20 cellular contexts compared by ENCODE assay signal in genomic region chr5:144284036-144284435, GRCh38.
DNase-seq lines count a peak whose midpoint lies in the region; ATAC-seq, FAIRE-seq and TF ChIP-seq lines count a peak whose summit lies in the region.
"Had no signal": no experiment of that assay in that cellular context is flagged by ENCODE, and none has a peak within 500 bp of the region (broad histone marks: within the 10 kb centered on the region; RNA-seq: fewer than 3 reads in every experiment).

No MANE protein-coding gene starts in this region.

- H3K18ac ChIP-seq in neuronal stem cell (ENCODE audit: low read length) = no peak overlapping the region

- no peak overlapping the region for H4K8ac ChIP-seq in neuronal stem cell (ENCODE audit: low read depth, low read length)

- H3K79me1 ChIP-seq in neuronal stem cell (ENCODE audit: low read depth, low read length) = no peaks in the 10 kb centered on the region

- no peak for TF ChIP-seq RAD21 in K562 (CRISPR knock-in tag; conservative IDR thresholded peaks at IDR 0.05 in 1 of 2, IDR thresholded peaks at IDR 0.05 in 1 of 2)

- H2AK5ac ChIP-seq in neuronal stem cell (ENCODE audit: low read depth, low read length) = no peak overlapping the region

- H3K9me1 ChIP-seq in K562 (ENCODE audit: control insufficient read depth, insufficient read depth, low read length) = no peaks in the 10 kb centered on the region

- DNase-seq in DMS53 (lab: John Stamatoyannopoulos, UW) (peak; percentile 35), NCI-H69 (lab: John Stamatoyannopoulos, UW) (peak; percentile 56), K562 (ENCODE audit: extremely low read depth in 1 of 4, low spot score in 3 of 4) (no peak), neuronal stem cell (ENCODE audit: low spot score) (no peak), gastrocnemius medialis (no peak), COLO668 (lab: John Stamatoyannopoulos, UW; ENCODE audit: unreplicated experiment) (no peak), Right ventricle myocardium inferior (ENCODE audit: missing footprints) (no peak)
- DNase-seq in effector CD4-positive, alpha-beta T cell = no peak
- DNase-seq: AML-193; CD4-positive, alpha-beta T cell; DMS153; DND-41; EL; H9 had no signal

- H3K4ac ChIP-seq in neuronal stem cell (ENCODE audit: low read length) = no peak overlapping the region

- CTCF ChIA-PET in K562 (lab: Yijun Ruan, JAX; ENCODE audit: low intra/inter-chr PET ratio) = no interaction called here

- no peaks in the 10 kb centered on the region for H3K79me2 ChIP-seq in K562 (ENCODE audit: control insufficient read depth, insufficient read depth, low read length)

- no peak for TF ChIP-seq EP300 in K562 (IDR thresholded peaks at IDR 0.05; ENCODE audit: low read length)

- H3K9me3 ChIP-seq in K562 (replicated peaks; ENCODE audit: control insufficient read depth, insufficient read depth, low read depth, low read length) (no peaks in the 10 kb centered on the region), neuronal stem cell (replicated peaks in 1 of 2; ENCODE audit: control insufficient read depth in 2 of 2, insufficient read depth in 1 of 2, low read depth in 1 of 2, low read length in 2 of 2) (no peaks in the 10 kb centered on the region), gastrocnemius medialis (no peaks in the 10 kb centered on the region)
- H3K9me3 ChIP-seq: A549 had no signal

- in situ Hi-C loops in K562 (cut with MboI) (no loop called here), gastrocnemius medialis (cut with MboI; ENCODE audit: low sequenced_read_pairs in 4 of 4) (no loop called here)

- no peaks in the 10 kb centered on the region for H4K20me1 ChIP-seq in K562 (replicated peaks; ENCODE audit: control insufficient read depth, insufficient read depth, low read length)

- H3K14ac ChIP-seq in neuronal stem cell (ENCODE audit: low read length) = no peak overlapping the region

- TF ChIP-seq CTCF in K562 (IDR thresholded peaks at IDR 0.05 in 2 of 3, conservative IDR thresholded peaks at IDR 0.05 in 1 of 3; ENCODE audit: insufficient read depth in 2 of 3, low read depth in 1 of 3, low read length in 3 of 3) (no peak), gastrocnemius medialis (IDR thresholded peaks at IDR 0.05 in 4 of 5, conservative IDR thresholded peaks at IDR 0.05 in 1 of 5) (no peak)

- H3K4me3 ChIP-seq in K562 (no peak overlapping the region), neuronal stem cell (ENCODE audit: low read length in 2 of 2) (no peak overlapping the region), gastrocnemius medialis (no peak overlapping the region)
- H3K4me3 ChIP-seq: A549 had no signal

- no peak overlapping the region for H3K4me2 ChIP-seq in K562 (ENCODE audit: insufficient read depth, low read length)
- no peak overlapping the region for H3K4me2 ChIP-seq in neuronal stem cell (ENCODE audit: insufficient read depth, low read length, poor library complexity, severe bottlenecking)
- H3K4me2 ChIP-seq: A549 had no signal

- H3K9ac ChIP-seq in K562 (ENCODE audit: insufficient read depth in 1 of 2, low read depth in 2 of 2, low read length in 2 of 2) = no peak overlapping the region
- no peak overlapping the region for H3K9ac ChIP-seq in neuronal stem cell (ENCODE audit: low read depth, low read length, poor library complexity)

- H3K36me3 ChIP-seq in K562 (ENCODE audit: control insufficient read depth, insufficient read depth, low read length) (no peaks in the 10 kb centered on the region), neuronal stem cell (replicated peaks in 1 of 2; ENCODE audit: control insufficient read depth in 2 of 2, insufficient read depth in 2 of 2, low read length in 2 of 2) (no peaks in the 10 kb centered on the region), gastrocnemius medialis (no peaks in the 10 kb centered on the region)

- H3K27ac ChIP-seq in K562 (ENCODE audit: extremely low read depth, low read depth, low read length) (no peak overlapping the region), neuronal stem cell (replicated peaks; ENCODE audit: low read length) (no peak overlapping the region), gastrocnemius medialis (no peak overlapping the region)
- H3K27ac ChIP-seq: 22Rv1, A549, C4-2B had no signal

- H2BK15ac ChIP-seq in neuronal stem cell (ENCODE audit: low read length) = no peak overlapping the region

- BruUV-seq in K562 (replicated peaks; lab: Mats Ljungman, UMichigan) = no TSS peak

- no peak overlapping the region for H2BK120ac ChIP-seq in neuronal stem cell (ENCODE audit: low read depth, low read length)

- no peak overlapping the region for H2BK5ac ChIP-seq in neuronal stem cell (ENCODE audit: low read length)

- TF ChIP-seq POLR2A in K562 (conservative IDR thresholded peaks at IDR 0.05) = no peak
- TF ChIP-seq POLR2A in gastrocnemius medialis (IDR thresholded peaks at IDR 0.05) = no peak

- H3K27me3 ChIP-seq in K562 (ENCODE audit: control insufficient read depth in 2 of 2, insufficient read depth in 2 of 2, low read length in 2 of 2) (no peaks in the 10 kb centered on the region), neuronal stem cell (ENCODE audit: control insufficient read depth in 3 of 3, insufficient read depth in 3 of 3, low read depth in 1 of 3, low read length in 3 of 3) (peaks cover 0 to under 1% (median 0%) of the 10 kb centered on the region in 3 experiments), gastrocnemius medialis (no peaks in the 10 kb centered on the region)

- H2BK12ac ChIP-seq in neuronal stem cell (ENCODE audit: low read length) = no peak overlapping the region

- POLR2A ChIA-PET in K562 (lab: Yijun Ruan, JAX) = no interaction called here

- H3K4me1 ChIP-seq in K562 (replicated peaks in 1 of 2; ENCODE audit: control insufficient read depth in 2 of 2, insufficient read depth in 2 of 2, low read length in 2 of 2) (no peaks in the 10 kb centered on the region), neuronal stem cell (ENCODE audit: control insufficient read depth in 2 of 2, insufficient read depth in 1 of 2, low read depth in 1 of 2, low read length in 2 of 2) (no peaks in the 10 kb centered on the region), gastrocnemius medialis (no peaks in the 10 kb centered on the region)
- H3K4me1 ChIP-seq: A549 had no signal

- H2AFZ ChIP-seq in K562 (ENCODE audit: low read depth, low read length) = no peak overlapping the region
- H2AFZ ChIP-seq in neuronal stem cell (ENCODE audit: low read length) = peak overlapping the region; percentile 53

- intact Hi-C loops in K562 (cut with micrococcal nuclease) = no loop called here
- intact Hi-C loops in gastrocnemius medialis (cut with DNase I; ENCODE audit: low total_unique reads) = no loop called here
- intact Hi-C loops in Right ventricle myocardium inferior (cut with DNase I) = no loop called here

- no peak overlapping the region for H3K23ac ChIP-seq in neuronal stem cell (ENCODE audit: low read depth, low read length, poor library complexity)

- no peak overlapping the region for H4K91ac ChIP-seq in neuronal stem cell (ENCODE audit: low read depth, low read length, poor library complexity)

- FAIRE-seq in K562 (lab: Jason Lieb, UNC) = no peak
- FAIRE-seq: GM12892, GM18507, H1 had no signal

- WGBS in K562 (ENCODE audit: insufficient coverage, low coverage, missing lambda C conversion rate) = 0% methylated on average over 2 of the region's 2 CpGs
- no CpG with 5 or more reads among the region's 2 CpGs for WGBS in neuronal stem cell (ENCODE audit: extremely low coverage in 2 of 2, insufficient read length in 2 of 2, insufficient replicate concordance in 1 of 2), 2 donors

- ATAC-seq in K562 (no peak), gastrocnemius medialis (no peak), Right ventricle myocardium inferior (no peak)
- ATAC-seq: A549 had no signal

TF ChIP-seq in K562, 482 proteins besides CTCF, POLR2A, EP300 and RAD21:
- TF ChIP-seq SPI1 (IDR thresholded peaks at IDR 0.05; ENCODE audit: borderline replicate concordance, low read depth, low read length) (peak; percentile 52; the same call in 1 of the 2 replicates), ZNF764 (CRISPR knock-in tag; IDR thresholded peaks at IDR 0.05; ENCODE audit: low read depth) (no peak), RBM34 (IDR thresholded peaks at IDR 0.05; ENCODE audit: borderline replicate concordance, insufficient read depth, low read length) (no peak), ZNF232 (CRISPR knock-in tag; IDR thresholded peaks at IDR 0.05) (no peak)

Comparison
In these comparisons a context has a peak if more than half of its experiments do, and no peak if none do; other contexts are left out.
1. DNase-seq: peak in DMS53 (single experiment) and NCI-H69 (single experiment); none in K562 (0 of 4), neuronal stem cell (single experiment), gastrocnemius medialis (0 of 2), COLO668 (single experiment), Right ventricle myocardium inferior (single experiment) and effector CD4-positive, alpha-beta T cell (single experiment).